In genomic region chrX:40083979-40084359, GRCh38 we compare ENCODE assay signal across 1 cellular context.
TF ChIP-seq lines count a peak whose summit lies in the region.

No MANE protein-coding gene starts in this region.

TF ChIP-seq in HepG2, 621 proteins besides CTCF, POLR2A, EP300 and RAD21 (continued from another document):
- TF ChIP-seq CREB3 (CRISPR knock-in tag; IDR thresholded peaks at IDR 0.05) (no peak), ZNF879 (CRISPR knock-in tag; IDR thresholded peaks at IDR 0.05) (no peak), JDP2 (CRISPR knock-in tag; IDR thresholded peaks at IDR 0.05; ENCODE audit: borderline replicate concordance) (no peak), ATRX (CRISPR knock-in tag; IDR thresholded peaks at IDR 0.05; ENCODE audit: borderline replicate concordance) (no peak), ETV6 (CRISPR knock-in tag; conservative IDR thresholded peaks at IDR 0.05) (no peak), SIX4 (CRISPR knock-in tag; IDR thresholded peaks at IDR 0.05) (no peak), SNAPC2 (CRISPR knock-in tag; IDR thresholded peaks at IDR 0.05) (no peak), PRDM4 (CRISPR knock-in tag; IDR thresholded peaks at IDR 0.05; ENCODE audit: borderline replicate concordance) (no peak), ZNF234 (CRISPR knock-in tag; conservative IDR thresholded peaks at IDR 0.05) (no peak), ZNF251 (CRISPR knock-in tag; IDR thresholded peaks at IDR 0.05) (no peak), FOXK2 (IDR thresholded peaks at IDR 0.05) (no peak)
TF ChIP-seq in HepG2: peak in this region for 0.
